Comparison of ENCODE assay signal across 1 cellular context in the genomic region with DNA sequence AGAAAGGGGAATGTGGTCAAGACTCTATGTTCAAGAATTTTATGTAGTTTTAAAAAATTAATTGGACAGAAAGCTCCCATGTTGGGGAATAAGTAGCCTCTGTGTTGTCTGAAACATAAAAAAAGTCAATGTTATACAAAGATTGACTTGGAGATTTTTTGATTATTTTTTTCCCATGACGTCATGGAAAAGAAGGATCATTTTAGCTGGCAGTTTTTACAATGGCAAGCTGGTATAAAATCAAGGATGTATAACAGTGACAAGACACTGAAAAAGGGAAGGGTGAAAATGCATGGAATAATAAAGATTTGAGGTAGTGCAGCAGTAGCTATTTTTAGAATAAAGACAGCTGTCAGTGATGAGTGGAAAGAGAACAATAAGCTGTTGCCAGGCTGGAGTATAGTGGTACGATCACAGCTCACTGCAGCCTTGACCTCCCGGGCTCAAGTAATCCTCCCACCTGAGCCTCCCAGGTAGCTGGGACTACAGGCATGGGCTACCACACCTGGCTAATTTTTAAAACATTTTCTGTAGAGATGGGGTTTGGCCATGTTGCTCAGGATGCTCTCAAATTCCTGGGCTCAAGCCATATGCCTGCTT.
TF ChIP-seq lines count a peak whose summit lies in the region.

No MANE protein-coding gene starts in this region.

TF ChIP-seq in GM23338, 12 proteins besides CTCF, POLR2A, EP300 and RAD21 (continued from another document):
- TF ChIP-seq, protein P1, sequence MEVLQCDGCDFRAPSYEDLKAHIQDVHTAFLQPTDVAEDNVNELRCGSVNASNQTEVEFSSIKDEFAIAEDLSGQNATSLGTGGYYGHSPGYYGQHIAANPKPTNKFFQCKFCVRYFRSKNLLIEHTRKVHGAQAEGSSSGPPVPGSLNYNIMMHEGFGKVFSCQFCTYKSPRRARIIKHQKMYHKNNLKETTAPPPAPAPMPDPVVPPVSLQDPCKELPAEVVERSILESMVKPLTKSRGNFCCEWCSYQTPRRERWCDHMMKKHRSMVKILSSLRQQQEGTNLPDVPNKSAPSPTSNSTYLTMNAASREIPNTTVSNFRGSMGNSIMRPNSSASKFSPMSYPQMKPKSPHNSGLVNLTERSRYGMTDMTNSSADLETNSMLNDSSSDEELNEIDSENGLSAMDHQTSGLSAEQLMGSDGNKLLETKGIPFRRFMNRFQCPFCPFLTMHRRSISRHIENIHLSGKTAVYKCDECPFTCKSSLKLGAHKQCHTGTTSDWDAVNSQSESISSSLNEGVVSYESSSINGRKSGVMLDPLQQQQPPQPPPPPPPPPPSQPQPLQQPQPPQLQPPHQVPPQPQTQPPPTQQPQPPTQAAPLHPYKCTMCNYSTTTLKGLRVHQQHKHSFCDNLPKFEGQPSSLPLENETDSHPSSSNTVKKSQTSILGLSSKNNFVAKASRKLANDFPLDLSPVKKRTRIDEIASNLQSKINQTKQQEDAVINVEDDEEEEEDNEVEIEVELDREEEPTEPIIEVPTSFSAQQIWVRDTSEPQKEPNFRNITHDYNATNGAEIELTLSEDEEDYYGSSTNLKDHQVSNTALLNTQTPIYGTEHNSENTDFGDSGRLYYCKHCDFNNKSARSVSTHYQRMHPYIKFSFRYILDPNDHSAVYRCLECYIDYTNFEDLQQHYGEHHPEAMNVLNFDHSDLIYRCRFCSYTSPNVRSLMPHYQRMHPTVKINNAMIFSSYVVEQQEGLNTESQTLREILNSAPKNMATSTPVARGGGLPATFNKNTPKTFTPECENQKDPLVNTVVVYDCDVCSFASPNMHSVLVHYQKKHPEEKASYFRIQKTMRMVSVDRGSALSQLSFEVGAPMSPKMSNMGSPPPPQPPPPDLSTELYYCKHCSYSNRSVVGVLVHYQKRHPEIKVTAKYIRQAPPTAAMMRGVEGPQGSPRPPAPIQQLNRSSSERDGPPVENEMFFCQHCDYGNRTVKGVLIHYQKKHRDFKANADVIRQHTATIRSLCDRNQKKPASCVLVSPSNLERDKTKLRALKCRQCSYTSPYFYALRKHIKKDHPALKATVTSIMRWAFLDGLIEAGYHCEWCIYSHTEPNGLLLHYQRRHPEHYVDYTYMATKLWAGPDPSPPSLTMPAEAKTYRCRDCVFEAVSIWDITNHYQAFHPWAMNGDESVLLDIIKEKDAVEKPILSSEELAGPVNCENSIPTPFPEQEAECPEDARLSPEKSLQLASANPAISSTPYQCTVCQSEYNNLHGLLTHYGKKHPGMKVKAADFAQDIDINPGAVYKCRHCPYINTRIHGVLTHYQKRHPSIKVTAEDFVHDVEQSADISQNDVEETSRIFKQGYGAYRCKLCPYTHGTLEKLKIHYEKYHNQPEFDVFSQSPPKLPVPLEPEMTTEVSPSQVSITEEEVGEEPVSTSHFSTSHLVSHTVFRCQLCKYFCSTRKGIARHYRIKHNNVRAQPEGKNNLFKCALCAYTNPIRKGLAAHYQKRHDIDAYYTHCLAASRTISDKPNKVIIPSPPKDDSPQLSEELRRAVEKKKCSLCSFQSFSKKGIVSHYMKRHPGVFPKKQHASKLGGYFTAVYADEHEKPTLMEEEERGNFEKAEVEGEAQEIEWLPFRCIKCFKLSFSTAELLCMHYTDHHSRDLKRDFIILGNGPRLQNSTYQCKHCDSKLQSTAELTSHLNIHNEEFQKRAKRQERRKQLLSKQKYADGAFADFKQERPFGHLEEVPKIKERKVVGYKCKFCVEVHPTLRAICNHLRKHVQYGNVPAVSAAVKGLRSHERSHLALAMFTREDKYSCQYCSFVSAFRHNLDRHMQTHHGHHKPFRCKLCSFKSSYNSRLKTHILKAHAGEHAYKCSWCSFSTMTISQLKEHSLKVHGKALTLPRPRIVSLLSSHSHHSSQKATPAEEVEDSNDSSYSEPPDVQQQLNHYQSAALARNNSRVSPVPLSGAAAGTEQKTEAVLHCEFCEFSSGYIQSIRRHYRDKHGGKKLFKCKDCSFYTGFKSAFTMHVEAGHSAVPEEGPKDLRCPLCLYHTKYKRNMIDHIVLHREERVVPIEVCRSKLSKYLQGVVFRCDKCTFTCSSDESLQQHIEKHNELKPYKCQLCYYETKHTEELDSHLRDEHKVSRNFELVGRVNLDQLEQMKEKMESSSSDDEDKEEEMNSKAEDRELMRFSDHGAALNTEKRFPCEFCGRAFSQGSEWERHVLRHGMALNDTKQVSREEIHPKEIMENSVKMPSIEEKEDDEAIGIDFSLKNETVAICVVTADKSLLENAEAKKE (CRISPR knock-in tag; IDR thresholded peaks at IDR 0.05): no peak
- TF ChIP-seq, protein P2, sequence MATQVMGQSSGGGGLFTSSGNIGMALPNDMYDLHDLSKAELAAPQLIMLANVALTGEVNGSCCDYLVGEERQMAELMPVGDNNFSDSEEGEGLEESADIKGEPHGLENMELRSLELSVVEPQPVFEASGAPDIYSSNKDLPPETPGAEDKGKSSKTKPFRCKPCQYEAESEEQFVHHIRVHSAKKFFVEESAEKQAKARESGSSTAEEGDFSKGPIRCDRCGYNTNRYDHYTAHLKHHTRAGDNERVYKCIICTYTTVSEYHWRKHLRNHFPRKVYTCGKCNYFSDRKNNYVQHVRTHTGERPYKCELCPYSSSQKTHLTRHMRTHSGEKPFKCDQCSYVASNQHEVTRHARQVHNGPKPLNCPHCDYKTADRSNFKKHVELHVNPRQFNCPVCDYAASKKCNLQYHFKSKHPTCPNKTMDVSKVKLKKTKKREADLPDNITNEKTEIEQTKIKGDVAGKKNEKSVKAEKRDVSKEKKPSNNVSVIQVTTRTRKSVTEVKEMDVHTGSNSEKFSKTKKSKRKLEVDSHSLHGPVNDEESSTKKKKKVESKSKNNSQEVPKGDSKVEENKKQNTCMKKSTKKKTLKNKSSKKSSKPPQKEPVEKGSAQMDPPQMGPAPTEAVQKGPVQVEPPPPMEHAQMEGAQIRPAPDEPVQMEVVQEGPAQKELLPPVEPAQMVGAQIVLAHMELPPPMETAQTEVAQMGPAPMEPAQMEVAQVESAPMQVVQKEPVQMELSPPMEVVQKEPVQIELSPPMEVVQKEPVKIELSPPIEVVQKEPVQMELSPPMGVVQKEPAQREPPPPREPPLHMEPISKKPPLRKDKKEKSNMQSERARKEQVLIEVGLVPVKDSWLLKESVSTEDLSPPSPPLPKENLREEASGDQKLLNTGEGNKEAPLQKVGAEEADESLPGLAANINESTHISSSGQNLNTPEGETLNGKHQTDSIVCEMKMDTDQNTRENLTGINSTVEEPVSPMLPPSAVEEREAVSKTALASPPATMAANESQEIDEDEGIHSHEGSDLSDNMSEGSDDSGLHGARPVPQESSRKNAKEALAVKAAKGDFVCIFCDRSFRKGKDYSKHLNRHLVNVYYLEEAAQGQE (IDR thresholded peaks at IDR 0.05; ENCODE audit: unreplicated experiment): no peak
- TF ChIP-seq JUNB (IDR thresholded peaks at IDR 0.05; ENCODE audit: unreplicated experiment): no peak
- TF ChIP-seq STAT1 (IDR thresholded peaks at IDR 0.05; ENCODE audit: unreplicated experiment): no peak
- TF ChIP-seq EZH2phosphoT487 (IDR thresholded peaks at IDR 0.05; ENCODE audit: unreplicated experiment): no peak
- TF ChIP-seq, protein P3, sequence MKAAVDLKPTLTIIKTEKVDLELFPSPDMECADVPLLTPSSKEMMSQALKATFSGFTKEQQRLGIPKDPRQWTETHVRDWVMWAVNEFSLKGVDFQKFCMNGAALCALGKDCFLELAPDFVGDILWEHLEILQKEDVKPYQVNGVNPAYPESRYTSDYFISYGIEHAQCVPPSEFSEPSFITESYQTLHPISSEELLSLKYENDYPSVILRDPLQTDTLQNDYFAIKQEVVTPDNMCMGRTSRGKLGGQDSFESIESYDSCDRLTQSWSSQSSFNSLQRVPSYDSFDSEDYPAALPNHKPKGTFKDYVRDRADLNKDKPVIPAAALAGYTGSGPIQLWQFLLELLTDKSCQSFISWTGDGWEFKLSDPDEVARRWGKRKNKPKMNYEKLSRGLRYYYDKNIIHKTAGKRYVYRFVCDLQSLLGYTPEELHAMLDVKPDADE (IDR thresholded peaks at IDR 0.05): no peak
- TF ChIP-seq ZNF331 (CRISPR knock-in tag; IDR thresholded peaks at IDR 0.05; ENCODE audit: low read depth): no peak
- TF ChIP-seq POLR2AphosphoS5 (IDR thresholded peaks at IDR 0.05; ENCODE audit: low read depth): no peak
